ENCODE assay signal across 9 cellular contexts in the genomic region with DNA sequence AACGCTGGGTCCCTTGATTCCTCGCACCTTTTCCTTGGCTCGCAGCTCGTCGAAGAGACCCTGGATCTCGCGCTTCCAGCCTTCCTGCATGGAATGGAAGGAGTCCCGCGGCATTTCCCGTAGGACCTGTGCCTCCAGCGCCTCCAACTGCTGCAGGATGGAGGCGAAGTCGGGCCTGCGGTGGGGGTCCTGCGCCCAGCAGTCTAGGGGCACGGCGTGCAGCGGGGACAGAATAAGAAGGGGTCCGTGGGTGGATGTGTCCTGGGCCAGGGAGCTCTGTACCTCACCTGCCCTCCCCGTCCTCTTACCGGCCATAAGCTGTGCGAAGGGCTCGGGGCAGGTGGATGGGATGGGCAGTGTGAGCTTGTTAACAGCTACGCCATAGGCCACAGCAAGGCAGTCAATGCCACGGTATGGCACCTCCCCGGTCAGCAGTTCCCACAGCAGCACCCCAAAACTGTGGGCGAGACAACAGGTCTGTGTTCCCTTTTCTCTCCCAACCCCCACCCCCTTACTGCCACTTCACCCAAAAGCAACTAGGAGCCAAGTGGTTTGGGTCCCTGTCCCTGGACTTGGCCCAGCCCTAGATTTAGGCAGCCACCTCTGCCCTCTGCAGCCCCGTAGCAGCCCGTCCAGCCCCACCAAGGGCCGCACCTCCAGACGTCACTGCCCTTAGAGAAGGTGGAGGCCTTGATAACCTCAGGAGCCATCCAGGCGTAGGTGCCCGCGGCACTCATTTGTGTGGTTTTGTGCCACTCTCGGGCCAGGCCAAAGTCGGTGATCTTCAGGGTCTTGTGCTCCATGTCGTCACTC. TPM values are rescaled to one million over a fixed set of nuclear protein-coding genes. Genes with fewer than 3 reads are reported as not detected.
DNase-seq lines count a peak whose midpoint lies in the region; ATAC-seq and TF ChIP-seq lines count a peak whose summit lies in the region.
"Had no signal": no experiment of that assay in that cellular context is flagged by ENCODE, and none has a peak within 500 bp of the region (broad histone marks: within the 10 kb centered on the region; RNA-seq: fewer than 3 reads in every experiment).

No MANE protein-coding gene starts in this region.

- DNase-seq in left ventricle myocardium inferior (no peak), left ventricle myocardium superior (no peak), uterus (no peak), T-cell (no peak)
- DNase-seq in activated effector memory CD4-positive, alpha-beta T cell treated with Interleukin-2 at 50 U/mL for 16 hours: no peak
- DNase-seq: NCI-H510A treated with DMSO at 0.1 percent for 48 hours had no signal

- H3K36me3 ChIP-seq in left ventricle myocardium inferior (peaks cover 87% of the 10 kb centered on the region), iPS-20b (ENCODE audit: insufficient read depth, low read depth, low read length) (peaks cover 43% of the 10 kb centered on the region), uterus (no peaks in the 10 kb centered on the region)

- no peaks in the 10 kb centered on the region for H3K9me3 Mint-ChIP-seq in T-cell

- ATAC-seq in left ventricle myocardium superior (no peak), T-cell (replicated peaks in 1 of 4) (no peak)

- H3K9me3 ChIP-seq in left ventricle myocardium inferior (replicated peaks): no peaks in the 10 kb centered on the region
- no peaks in the 10 kb centered on the region for H3K9me3 ChIP-seq in iPS-20b (ENCODE audit: insufficient read depth, low read depth, low read length)
- no peaks in the 10 kb centered on the region for H3K9me3 ChIP-seq in uterus
- H3K9me3 ChIP-seq: BLaER1 treated with 17β-estradiol and CSF1 and Interleukin-3, amounts not matched to agents 10 nM and 100 nM had no signal

- peaks cover 39 to 42% (median 40%) of the 10 kb centered on the region in 3 donors for H3K4me1 Mint-ChIP-seq in T-cell

- H3K27me3 Mint-ChIP-seq in T-cell: no peaks in the 10 kb centered on the region

- TF ChIP-seq CTCF in left ventricle myocardium inferior (IDR thresholded peaks at IDR 0.05; ENCODE audit: borderline replicate concordance) (no peak), uterus (IDR thresholded peaks at IDR 0.05) (no peak)

- no peak for TF ChIP-seq POLR2A in uterus (IDR thresholded peaks at IDR 0.05)

- peaks cover 76% of the 10 kb centered on the region for H3K4me1 ChIP-seq in left ventricle myocardium inferior
- H3K4me1 ChIP-seq in iPS-20b (ENCODE audit: insufficient read depth, low read length): peaks cover 7% of the 10 kb centered on the region; the same call in 1 of the 2 replicates
- H3K4me1 ChIP-seq in uterus: peaks cover 0 to 6% of the 10 kb centered on the region in 2 donors
- H3K4me1 ChIP-seq: parathyroid adenoma had no signal

- H3K9ac ChIP-seq in iPS-20b (ENCODE audit: low read depth, low read length): peak overlapping the region; percentile 48; the same call in 1 of the 2 replicates
- H3K9ac ChIP-seq: parathyroid adenoma had no signal

- POLR2A ChIA-PET in T-cell (lab: Charles Lee): no interaction called here

- CTCF ChIA-PET in T-cell (lab: Charles Lee): no interaction called here

- intact Hi-C loops in left ventricle myocardium inferior (cut with micrococcal nuclease) (no loop called here), left ventricle myocardium superior (cut with micrococcal nuclease) (no loop called here), uterus (cut with DNase I; ENCODE audit: low total_unique reads) (loop anchor here (10.0 kb wide), 1 partner anchor 233 kb away; no protein-coding TSS in a partner anchor)

- H3K27me3 ChIP-seq in left ventricle myocardium inferior (ENCODE audit: low read depth) (no peaks in the 10 kb centered on the region), iPS-20b (ENCODE audit: insufficient read depth, low read length) (0 out of 2 replicates have a peak, but pooled peaks cover 6% of the 10 kb centered on the region), uterus (no peaks in the 10 kb centered on the region)
- H3K27me3 ChIP-seq: BLaER1 treated with 17β-estradiol and CSF1 and Interleukin-3, amounts not matched to agents 10 nM and 100 nM had no signal

- H3K36me3 Mint-ChIP-seq in T-cell: peaks cover 23% of the 10 kb centered on the region

- no peak overlapping the region for H3K4me3 Mint-ChIP-seq in T-cell

- H3K27ac ChIP-seq in left ventricle myocardium inferior (replicated peaks) (peak overlapping the region; percentile 94), iPS-20b (ENCODE audit: low read length) (no peak overlapping the region), uterus (peak overlapping the region; percentile 6 to 83)
- H3K27ac ChIP-seq: BLaER1 treated with 17β-estradiol and CSF1 and Interleukin-3, amounts not matched to agents 10 nM and 100 nM; parathyroid adenoma had no signal

- peak overlapping the region in 1 of 2 donors; percentile 6 for H3K27ac Mint-ChIP-seq in T-cell

- H3K4me3 ChIP-seq in left ventricle myocardium inferior: peak overlapping the region; percentile 61
- peak overlapping the region; percentile 64; the same call in 1 of the 2 replicates for H3K4me3 ChIP-seq in iPS-20b (ENCODE audit: low read length)
- peak overlapping the region in 1 of 2 donors; percentile 31 for H3K4me3 ChIP-seq in uterus
- H3K4me3 ChIP-seq: BLaER1 treated with 17β-estradiol and CSF1 and Interleukin-3, amounts not matched to agents 10 nM and 100 nM had no signal

RNA-seq across cellular contexts. Expression of gene MAP3K11, which starts 6.2 kb away (rescaled TPM):
- total RNA-seq in left ventricle myocardium inferior: 32.4 TPM
- 39.0 TPM for total RNA-seq in left ventricle myocardium superior
- total RNA-seq in uterus: 100 to 1,000 TPM in 1 of 4 donors, 10 to 100 TPM in 3; 22.1 to 139 (median 51.8) TPM
- 100 to 1,000 TPM in 2 of 5 donors, 10 to 100 TPM in 3; 60.8 to 110 (median 84.0) TPM for total RNA-seq in T-cell

RNA-seq across cellular contexts. Expression of gene PCNX3, which starts 7.8 kb away (rescaled TPM):
- 11.9 TPM for total RNA-seq in left ventricle myocardium inferior
- total RNA-seq in left ventricle myocardium superior: 11.8 TPM
- total RNA-seq in uterus: 10 to 100 TPM in 3 of 4 donors, 1 to 10 TPM in 1; 6.8 to 47.4 (median 24.6) TPM
- 10 to 100 TPM; 54.2 to 74.7 (median 66.8) TPM for total RNA-seq in T-cell

RNA-seq across cellular contexts. Expression of gene KCNK7, which starts 12.2 kb away (rescaled TPM):
- total RNA-seq in left ventricle myocardium inferior (0.85 TPM), left ventricle myocardium superior (0.94 TPM), uterus (1 to 10 TPM in 1 of 4 donors, under 1 TPM in 1, not detected in 2; 0.26 to 5.8 TPM), T-cell (1 to 10 TPM; 2.3 to 8.0 (median 3.6) TPM)

RNA-seq across cellular contexts. Expression of gene SIPA1, which starts 30.1 kb away (rescaled TPM):
- total RNA-seq in left ventricle myocardium inferior (21.0 TPM), left ventricle myocardium superior (32.0 TPM), uterus (10 to 100 TPM; 11.2 to 60.1 (median 27.0) TPM), T-cell (100 to 1,000 TPM; 179 to 285 (median 200) TPM)

RNA-seq across cellular contexts. Expression of gene EHBP1L1, which starts 32.0 kb away (rescaled TPM):
- total RNA-seq in left ventricle myocardium inferior: 69.5 TPM
- total RNA-seq in left ventricle myocardium superior: 57.3 TPM
- total RNA-seq in uterus: 100 to 1,000 TPM in 1 of 4 donors, 10 to 100 TPM in 3; 44.2 to 159 (median 69.5) TPM
- total RNA-seq in T-cell: 100 to 1,000 TPM; 115 to 170 (median 150) TPM
